Comparison of ENCODE assay signal across 15 cellular contexts in genomic region chr6:11244387-11245126, GRCh38.
"Had no signal": no experiment of that assay in that cellular context is flagged by ENCODE, and none has a peak within 500 bp of the region (broad histone marks: within the 10 kb centered on the region; RNA-seq: fewer than 3 reads in every experiment).

No MANE protein-coding gene starts in this region.

- ATAC-seq: body of pancreas; effector memory CD8-positive, alpha-beta T cell; left cardiac atrium; natural killer cell treated with Interleukin-12 subunit alpha and Interleukin-12 subunit beta and Interleukin-15 and Interleukin-18, amount 100 ng/mL, for 72 hours had no signal

- H3K9me3 ChIP-seq: body of pancreas, tibial artery had no signal

- H3K27me3 ChIP-seq: body of pancreas, tibial artery had no signal

- H3K27me3 Mint-ChIP-seq: activated naive CD8-positive, alpha-beta T cell; effector memory CD8-positive, alpha-beta T cell; natural killer cell treated with Interleukin-12 subunit alpha and Interleukin-12 subunit beta and Interleukin-15 and Interleukin-18, amount 100 ng/mL, for 72 hours had no signal

- H3K4me3 ChIP-seq: body of pancreas, tibial artery had no signal

- H3K36me3 ChIP-seq: tibial artery had no signal

- DNase-seq: activated CD4-positive, CD25-positive, alpha-beta regulatory T cell; activated T-cell treated with anti-CD3 and anti-CD28 coated beads for 4 hours; amygdala; body of pancreas; effector memory CD8-positive, alpha-beta T cell; hippocampal formation; left cardiac atrium; stimulated activated CD4-positive, alpha-beta T cell treated with anti-CD3 and anti-CD28 coated beads, Interleukin-15, amount 100 ng/mL, for 24 hours; stimulated activated CD4-positive, alpha-beta T cell treated with anti-CD3 and anti-CD28 coated beads, Interleukin-2, amount 100 ng/mL, for 48 hours; tibial artery had no signal

- H3K27ac Mint-ChIP-seq: activated naive CD8-positive, alpha-beta T cell; activated T-helper 1 cell treated with anti-CD3 and anti-CD28 coated beads, Interleukin-12 subunit alpha, Interleukin-12 subunit beta, Interleukin-2, Interleukin-4 antibody, amounts not matched to agents 30 ng/mL and 10 ng/mL and 1 ng/mL, durations not matched to agents 14 hours and 24 hours and 36 hours; progenitor cell of endocrine pancreas; T-helper 2 cell treated with Interferon-gamma antibody and Interleukin-4, amounts not matched to agents 5 μg/mL and 100 μg/mL, for 36 hours had no signal

- H3K27ac ChIP-seq: body of pancreas had no signal

- H3K4me3 Mint-ChIP-seq: activated naive CD8-positive, alpha-beta T cell; activated T-helper 1 cell treated with anti-CD3 and anti-CD28 coated beads, Interleukin-12 subunit alpha, Interleukin-12 subunit beta, Interleukin-2, Interleukin-4 antibody, amounts not matched to agents 30 ng/mL and 10 ng/mL and 1 ng/mL, durations not matched to agents 14 hours and 24 hours and 36 hours; effector memory CD8-positive, alpha-beta T cell; natural killer cell treated with Interleukin-12 subunit alpha and Interleukin-12 subunit beta and Interleukin-15 and Interleukin-18, amount 100 ng/mL, for 72 hours; T-helper 2 cell treated with Interferon-gamma antibody and Interleukin-4, amounts not matched to agents 5 μg/mL and 100 μg/mL, for 36 hours had no signal

- H3K9me3 Mint-ChIP-seq: effector memory CD8-positive, alpha-beta T cell had no signal
